ENCODE assay signal across 1 cellular context in the genomic region with DNA sequence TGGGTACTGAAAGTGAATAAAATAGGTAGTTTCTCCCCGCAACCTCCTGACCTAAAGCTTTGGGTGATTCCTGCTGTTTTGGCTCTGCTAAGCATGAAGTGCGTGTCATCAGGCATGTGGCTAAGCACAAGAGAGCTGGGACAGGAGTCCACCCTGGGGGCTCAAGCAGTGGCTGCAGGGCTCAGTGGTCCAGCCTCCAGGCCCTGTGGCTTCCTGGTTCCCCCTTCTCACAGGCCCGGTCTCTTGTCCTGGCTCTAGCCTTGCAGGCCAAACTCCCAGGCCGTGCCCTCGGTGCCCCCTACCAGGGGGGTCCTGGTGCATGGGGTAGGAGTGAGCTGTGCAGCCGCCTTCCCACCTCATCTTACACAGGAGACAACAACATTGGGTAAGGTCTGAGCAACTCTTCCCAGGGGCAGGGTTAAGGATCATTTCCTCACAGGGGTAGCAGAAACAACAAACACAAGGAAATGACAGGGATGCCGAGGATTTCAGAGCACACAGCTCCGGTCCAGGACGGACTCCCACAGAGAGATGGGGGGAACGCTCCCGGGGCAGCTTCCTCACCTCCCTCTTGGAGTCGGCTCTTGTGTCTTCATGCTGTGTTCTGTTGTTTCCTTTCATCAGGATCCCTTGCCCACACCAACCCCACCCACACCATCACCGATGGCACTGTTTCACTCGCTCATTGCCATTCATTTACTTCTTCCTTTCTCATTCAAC.
TF ChIP-seq lines count a peak whose summit lies in the region.

No MANE protein-coding gene starts in this region.

TF ChIP-seq in endothelial cell of umbilical vein, 7 proteins besides CTCF, POLR2A, EP300 and RAD21 (continued from another document):
- TF ChIP-seq POLR2AphosphoS5 (IDR thresholded peaks at IDR 0.05; ENCODE audit: insufficient read depth, low read depth, low read length) (peak; percentile 56), GATA2 (IDR thresholded peaks at IDR 0.05; ENCODE audit: insufficient read depth, insufficient read length, low read depth, low read length) (no peak)
- TF ChIP-seq, protein P1, sequence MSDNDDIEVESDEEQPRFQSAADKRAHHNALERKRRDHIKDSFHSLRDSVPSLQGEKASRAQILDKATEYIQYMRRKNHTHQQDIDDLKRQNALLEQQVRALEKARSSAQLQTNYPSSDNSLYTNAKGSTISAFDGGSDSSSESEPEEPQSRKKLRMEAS (IDR thresholded peaks at IDR 0.05; ENCODE audit: insufficient read depth, insufficient read length), result no peak
TF ChIP-seq in endothelial cell of umbilical vein: peak in this region for 1.
